In the genomic region with DNA sequence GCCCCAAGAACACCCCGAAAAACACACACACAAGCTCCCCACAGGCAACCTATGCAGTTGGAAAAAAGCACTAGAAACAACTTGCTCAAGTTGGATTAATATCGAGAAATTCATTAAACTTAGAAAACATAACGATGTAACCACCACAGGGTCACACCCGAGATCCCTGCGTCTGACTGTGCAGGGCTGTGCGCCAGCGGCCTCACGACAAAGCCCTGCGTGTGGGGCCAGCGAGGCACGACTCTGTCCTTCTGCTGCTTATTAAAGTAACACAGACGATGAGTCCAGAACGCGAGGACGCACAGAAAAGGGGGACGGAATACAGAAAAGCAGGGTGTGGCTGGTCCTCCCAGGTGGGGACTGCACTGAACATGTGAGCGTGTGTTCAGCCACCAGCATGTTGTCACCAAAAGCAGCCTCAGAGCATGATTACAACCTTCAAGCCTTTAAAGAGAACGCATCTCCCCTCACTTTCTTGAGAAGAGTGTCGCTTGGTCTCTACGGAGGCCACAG, we compare ENCODE assay signal across 24 cellular contexts. TPM values are rescaled to one million over a fixed set of nuclear protein-coding genes. Genes with fewer than 3 reads are reported as not detected.
A peak's percentile ranks its signal among the peaks of the same experiment; 100 is the strongest.
DNase-seq lines count a peak whose midpoint lies in the region; ATAC-seq, FAIRE-seq and TF ChIP-seq lines count a peak whose summit lies in the region.
"Had no signal": no experiment of that assay in that cellular context is flagged by ENCODE, and none has a peak within 500 bp of the region (broad histone marks: within the 10 kb centered on the region; RNA-seq: fewer than 3 reads in every experiment).

No MANE protein-coding gene starts in this region.

- H3K4me3 ChIP-seq in heart right ventricle, result no peak overlapping the region
- H3K4me3 ChIP-seq in SK-N-MC, result no peak overlapping the region
- H3K4me3 ChIP-seq: BLaER1 treated with 17β-estradiol and CSF1 and Interleukin-3, amounts not matched to agents 10 nM and 100 nM; body of pancreas; upper lobe of right lung had no signal

- H3K36me3 ChIP-seq in heart right ventricle (peaks cover 0 to 48% (median 6%) of the 10 kb centered on the region in 9 donors), SK-N-MC (ENCODE audit: insufficient read depth, low read length) (no peaks in the 10 kb centered on the region; the same call in 1 of the 2 replicates)

- H3K4me3 Mint-ChIP-seq in glutamatergic neuron (ENCODE audit: unreplicated experiment), result peak overlapping the region; percentile 77
- H3K4me3 Mint-ChIP-seq: activated CD8-positive, alpha-beta memory T cell treated with anti-CD3 and anti-CD28 coated beads, Interleukin-2, amount 10 ng/mL, durations not matched to agents 7 days and 5 days; naive B cell had no signal

- no peaks in the 10 kb centered on the region for H3K36me3 Mint-ChIP-seq in glutamatergic neuron (ENCODE audit: unreplicated experiment)
- H3K36me3 Mint-ChIP-seq: activated CD8-positive, alpha-beta memory T cell treated with anti-CD3 and anti-CD28 coated beads, Interleukin-2, amount 10 ng/mL, durations not matched to agents 7 days and 5 days; naive B cell had no signal

- H3K9me3 ChIP-seq in heart right ventricle, result no peaks in the 10 kb centered on the region
- no peaks in the 10 kb centered on the region for H3K9me3 ChIP-seq in SK-N-MC (ENCODE audit: low read depth, low read length)
- H3K9me3 ChIP-seq: BLaER1 treated with 17β-estradiol and CSF1 and Interleukin-3, amounts not matched to agents 10 nM and 100 nM; body of pancreas; upper lobe of right lung had no signal

- no peak overlapping the region for H3K9ac ChIP-seq in SK-N-MC (ENCODE audit: insufficient read length)
- H3K9ac ChIP-seq: BLaER1 treated with 17β-estradiol and CSF1 and Interleukin-3, amounts not matched to agents 10 nM and 100 nM had no signal

- peaks cover 28% of the 10 kb centered on the region for H3K4me1 Mint-ChIP-seq in glutamatergic neuron (ENCODE audit: low read depth, unreplicated experiment)

- DNase-seq in heart right ventricle (no peak), Right ventricle myocardium superior (no peak), SK-N-MC (ENCODE audit: low read depth, low spot score) (no peak), glutamatergic neuron (no peak), urothelium cell line (ENCODE audit: low spot score) (no peak), iPS-NIHi11 (ENCODE audit: low spot score) (no peak), SW480 (ENCODE audit: low spot score) (no peak)
- DNase-seq: activated CD8-positive, alpha-beta memory T cell treated with anti-CD3 and anti-CD28 coated beads, Interleukin-2, amount 10 ng/mL, durations not matched to agents 7 days and 5 days; body of pancreas; effector CD8-positive, alpha-beta T cell; EL; KBM-7; naive B cell; NCI-H1694; NCI-H2227 treated with DMSO at 0.1 percent for 48 hours; NCI-H748 treated with DMSO at 0.1 percent for 48 hours; posterior cingulate gyrus; upper lobe of right lung had no signal

- peaks cover 30 to 89% (median 57%) of the 10 kb centered on the region in 9 donors for H3K4me1 ChIP-seq in heart right ventricle

- ATAC-seq in heart right ventricle (no peak), Right ventricle myocardium superior (ENCODE audit: poor library complexity) (no peak), GM19395 (IDR thresholded peaks at IDR 0.05; ENCODE audit: unreplicated experiment) (no peak)
- ATAC-seq: activated CD8-positive, alpha-beta memory T cell treated with anti-CD3 and anti-CD28 coated beads, Interleukin-2, amount 10 ng/mL, durations not matched to agents 7 days and 5 days; body of pancreas; esophagus mucosa; upper lobe of right lung had no signal

- FAIRE-seq in urothelium cell line (lab: Jason Lieb, UNC), result peak; percentile 46
- FAIRE-seq: H54, TTC549 had no signal

- intact Hi-C loops in heart right ventricle (cut with DNase I), result no loop called here
- intact Hi-C loops in Right ventricle myocardium superior (cut with DNase I), result no loop called here

- TF ChIP-seq CTCF in heart right ventricle (IDR thresholded peaks at IDR 0.05) (no peak), glutamatergic neuron (IDR thresholded peaks at IDR 0.05; ENCODE audit: partially characterized antibody, unreplicated experiment) (no peak)

- H3K27ac ChIP-seq in heart right ventricle (peak overlapping the region in 6 of 10 donors; percentile 9 to 58 (median 31)), SK-N-MC (peak overlapping the region; percentile 88)
- H3K27ac ChIP-seq: BLaER1 treated with 17β-estradiol and CSF1 and Interleukin-3, amounts not matched to agents 10 nM and 100 nM; body of pancreas; upper lobe of right lung had no signal

- H3K27me3 ChIP-seq in heart right ventricle, result no peaks in the 10 kb centered on the region
- H3K27me3 ChIP-seq: body of pancreas, upper lobe of right lung had no signal

- H3K9me3 Mint-ChIP-seq in glutamatergic neuron (ENCODE audit: unreplicated experiment), result peaks cover 10% of the 10 kb centered on the region
- H3K9me3 Mint-ChIP-seq: activated T-helper 2 cell treated with anti-CD3 and anti-CD28 coated beads, Interferon-gamma antibody, Interleukin-2, Interleukin-4, amounts not matched to agents 10 μg/mL and 5 μg/mL and 100 μg/mL, durations not matched to agents 14 hours and 24 hours and 36 hours; naive B cell had no signal

- peaks cover 4% of the 10 kb centered on the region for H3K27me3 Mint-ChIP-seq in glutamatergic neuron (ENCODE audit: unreplicated experiment)
- H3K27me3 Mint-ChIP-seq: naive B cell had no signal

- WGBS in heart right ventricle, 2 donors, result 60 to 73% methylated on average over 20 of the region's 20 CpGs

- peak overlapping the region; percentile 82 for H3K27ac Mint-ChIP-seq in glutamatergic neuron (ENCODE audit: unreplicated experiment)
- H3K27ac Mint-ChIP-seq: activated CD8-positive, alpha-beta memory T cell treated with anti-CD3 and anti-CD28 coated beads, Interleukin-2, amount 10 ng/mL, durations not matched to agents 7 days and 5 days; activated T-helper 2 cell treated with anti-CD3 and anti-CD28 coated beads, Interferon-gamma antibody, Interleukin-2, Interleukin-4, amounts not matched to agents 10 μg/mL and 5 μg/mL and 100 μg/mL, durations not matched to agents 14 hours and 24 hours and 36 hours had no signal

RNA-seq across cellular contexts. Expression of a gene that starts 14.4 kb away (rescaled TPM):
- total RNA-seq in heart right ventricle, result 100 to 1,000 TPM; 122 to 208 (median 146) TPM
- polyA plus RNA-seq in heart right ventricle, result 100 to 1,000 TPM in 1 of 2 donors, 10 to 100 TPM in 1; 36.3 to 145 TPM
- total RNA-seq in Right ventricle myocardium superior, result 172 TPM
- total RNA-seq in glutamatergic neuron (ENCODE audit: unreplicated experiment), result 147 TPM
